20 cellular contexts compared by ENCODE assay signal in the genomic region with DNA sequence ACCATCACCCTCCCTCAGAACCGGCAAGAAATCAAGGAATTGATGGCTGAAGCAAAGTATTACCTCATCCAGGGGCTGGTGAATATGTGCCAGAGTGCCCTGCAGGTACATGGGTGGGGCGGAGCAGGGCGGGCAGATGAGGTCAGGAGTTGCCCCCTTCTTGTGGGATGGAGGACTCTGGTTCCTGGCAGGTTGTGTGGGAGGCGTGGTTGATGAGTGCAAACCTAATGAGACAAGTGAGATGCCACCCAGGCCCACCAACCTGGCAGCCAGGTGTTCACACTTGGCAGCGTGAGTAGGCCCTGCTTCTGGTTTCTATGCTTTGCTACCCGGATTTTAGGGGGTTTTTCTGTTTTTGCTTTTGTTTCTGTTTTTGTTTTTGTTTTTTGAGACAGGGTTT. TPM values are rescaled to one million over a fixed set of nuclear protein-coding genes. Genes with fewer than 3 reads are reported as not detected.
DNase-seq lines count a peak whose midpoint lies in the region; ATAC-seq and TF ChIP-seq lines count a peak whose summit lies in the region.
"Had no signal": no experiment of that assay in that cellular context is flagged by ENCODE, and none has a peak within 500 bp of the region (broad histone marks: within the 10 kb centered on the region; RNA-seq: fewer than 3 reads in every experiment).

No MANE protein-coding gene starts in this region.

- H3K27ac Mint-ChIP-seq in HFFc6 (peak overlapping the region; percentile 29; the same call in 1 of the 2 replicates), endothelial cell (ENCODE audit: unreplicated experiment) (peak overlapping the region; percentile 18)
- H3K27ac Mint-ChIP-seq: CD4-positive, CD25-positive, alpha-beta regulatory T cell; CD8-positive, alpha-beta T cell; GM23338; H9 had no signal

- H3K4me1 ChIP-seq in HEK293 (ENCODE audit: control insufficient read depth, insufficient read depth, low read length) = peaks cover 6% of the 10 kb centered on the region

- H3K9me3 Mint-ChIP-seq in HFFc6 (no peaks in the 10 kb centered on the region), endothelial cell (ENCODE audit: unreplicated experiment) (no peaks in the 10 kb centered on the region)
- H3K9me3 Mint-ChIP-seq: CD4-positive, CD25-positive, alpha-beta regulatory T cell; CD8-positive, alpha-beta T cell; GM23338; H9 had no signal

- H3K4me3 Mint-ChIP-seq in HFFc6 (no peak overlapping the region), endothelial cell (ENCODE audit: unreplicated experiment) (no peak overlapping the region)
- H3K4me3 Mint-ChIP-seq: CD8-positive, alpha-beta T cell; GM23338; H9 had no signal

- no peaks in the 10 kb centered on the region for H3K9me3 ChIP-seq in HEK293 (ENCODE audit: control insufficient read depth, insufficient read depth, low read depth, low read length)
- H3K9me3 ChIP-seq in WERI-Rb-1 (ENCODE audit: severe bottlenecking) = no peaks in the 10 kb centered on the region
- H3K9me3 ChIP-seq: Caco-2 had no signal

- H3K27me3 Mint-ChIP-seq in HFFc6 (ENCODE audit: insufficient read depth) (peaks cover 6% of the 10 kb centered on the region), endothelial cell (ENCODE audit: unreplicated experiment) (peaks cover 15% of the 10 kb centered on the region)
- H3K27me3 Mint-ChIP-seq: CD4-positive, CD25-positive, alpha-beta regulatory T cell had no signal

- TF ChIP-seq CTCF in HEK293 (tag by site-specific recombination; IDR thresholded peaks at IDR 0.05) (no peak), HFFc6 (IDR thresholded peaks at IDR 0.05) (no peak), endothelial cell (IDR thresholded peaks at IDR 0.05; ENCODE audit: unreplicated experiment) (no peak), WERI-Rb-1 (IDR thresholded peaks at IDR 0.05; ENCODE audit: low read depth, low read length) (no peak)

- no peak overlapping the region for H3K27ac ChIP-seq in HEK293 (ENCODE audit: extremely low read depth, low read depth, low read length)
- H3K27ac ChIP-seq in WERI-Rb-1 = no peak overlapping the region

- no peaks in the 10 kb centered on the region for H3K27me3 ChIP-seq in WERI-Rb-1 (ENCODE audit: insufficient read depth, low read depth, severe bottlenecking)

- H3K4me3 ChIP-seq in HEK293 (ENCODE audit: low read depth, low read length) (no peak overlapping the region), WERI-Rb-1 (ENCODE audit: low read depth, low read length) (no peak overlapping the region)
- H3K4me3 ChIP-seq: GM23338 had no signal

- CTCF ChIA-PET in HEK293 (lab: Yijun Ruan, JAX) = interaction anchor here (0.6 kb wide), 1 partner anchor 89 kb away, joined by 5 read pairs; no protein-coding TSS in a partner anchor

- H3K4me1 Mint-ChIP-seq in HFFc6 (ENCODE audit: low read depth) = peaks cover 36% of the 10 kb centered on the region
- H3K4me1 Mint-ChIP-seq in endothelial cell (ENCODE audit: unreplicated experiment) = peaks cover 30% of the 10 kb centered on the region

- no peak for ATAC-seq in GM19035 (IDR thresholded peaks at IDR 0.05; ENCODE audit: unreplicated experiment)
- ATAC-seq: CD8-positive, alpha-beta T cell; GM23338; HCT116 had no signal

- POLR2A ChIA-PET in HEK293 (lab: Yijun Ruan, JAX) = interaction anchor here (0.7 kb wide), 1 partner anchor 16 kb away, joined by 3 read pairs; no protein-coding TSS in a partner anchor

- H3K36me3 Mint-ChIP-seq in HFFc6 (ENCODE audit: low read depth) = peaks cover 31% of the 10 kb centered on the region
- H3K36me3 Mint-ChIP-seq in endothelial cell (ENCODE audit: low read depth, unreplicated experiment) = peaks cover 32% of the 10 kb centered on the region

- H3K36me3 ChIP-seq in HEK293 (ENCODE audit: control insufficient read depth in 2 of 2, insufficient read depth in 1 of 2, low read length in 2 of 2) (peaks cover 5 to 64% of the 10 kb centered on the region in 2 experiments; a peak in 1 of 3 replicates), WERI-Rb-1 (peaks cover 39% of the 10 kb centered on the region)

- intact Hi-C loops in posterior vena cava (cut with DNase I) = loop anchor here in 1 of 2 donors (5.0 kb wide), 1 partner anchor 607 kb away; no protein-coding TSS in a partner anchor

- DNase-seq in HFFc6 (no peak), endothelial cell (ENCODE audit: low spot score) (no peak), posterior vena cava (ENCODE audit: low spot score) (peak; percentile 59), WERI-Rb-1 (no peak), GM19238 (ENCODE audit: insufficient read length, low spot score) (no peak)
- no peak for DNase-seq in effector CD4-positive, alpha-beta T cell
- DNase-seq: C1 segment of cervical spinal cord; Caco-2; CD4-positive, CD25-positive, alpha-beta regulatory T cell; CD8-positive, alpha-beta T cell; DMS153; DND-41; H9 had no signal

TF ChIP-seq in HEK293, 187 proteins besides CTCF, POLR2A, EP300 and RAD21:
- TF ChIP-seq KLF8 (tag by site-specific recombination; IDR thresholded peaks at IDR 0.05) (no peak), EGR2 (tag by site-specific recombination; IDR thresholded peaks at IDR 0.05; ENCODE audit: low read depth) (peak; percentile 33; the same call in 1 of the 2 replicates), KLF1 (tag by site-specific recombination; IDR thresholded peaks at IDR 0.05) (0 out of 2 replicates have a peak, but pooled peaks have one; percentile 20), ZNF521 (tag by site-specific recombination; IDR thresholded peaks at IDR 0.05) (no peak)

RNA-seq across cellular contexts. Expression of gene TNFAIP1, which starts 4.8 kb away (rescaled TPM):
- total RNA-seq in HFFc6 (2021; fragmentation: NEBNext Ultra II Directional; extraction: Animal tissue kit (Norgen Biotek cat#: 25700)) = 10 to 100 TPM; 73.8 to 89.7 (median 85.2) TPM
- total RNA-seq in endothelial cell (ENCODE audit: unreplicated experiment) (104 TPM), posterior vena cava (10 to 100 TPM; 39.7 to 45.9 TPM)

RNA-seq across cellular contexts. Expression of gene IFT20, which starts 5.1 kb away (rescaled TPM):
- 10 to 100 TPM; 47.9 to 63.0 (median 50.9) TPM for total RNA-seq in HFFc6 (2021; fragmentation: NEBNext Ultra II Directional; extraction: Animal tissue kit (Norgen Biotek cat#: 25700))
- 47.2 TPM for total RNA-seq in endothelial cell (ENCODE audit: unreplicated experiment)
- 10 to 100 TPM; 28.3 to 34.9 TPM for total RNA-seq in posterior vena cava

RNA-seq across cellular contexts. Expression of gene POLDIP2, which starts 17.0 kb away (rescaled TPM):
- total RNA-seq in HFFc6 (2021; fragmentation: NEBNext Ultra II Directional; extraction: Animal tissue kit (Norgen Biotek cat#: 25700)) = 100 to 1,000 TPM; 104 to 118 (median 106) TPM
- total RNA-seq in endothelial cell (ENCODE audit: unreplicated experiment) (57.2 TPM), posterior vena cava (10 to 100 TPM; 53.5 to 54.4 TPM)

RNA-seq across cellular contexts. Expression of gene TMEM97, which starts 21.4 kb away (rescaled TPM):
- 10 to 100 TPM; 17.6 to 29.5 (median 24.1) TPM for total RNA-seq in HFFc6 (2021; fragmentation: NEBNext Ultra II Directional; extraction: Animal tissue kit (Norgen Biotek cat#: 25700))
- total RNA-seq in endothelial cell (ENCODE audit: unreplicated experiment) (59.4 TPM), posterior vena cava (1 to 10 TPM; 2.7 to 4.3 TPM)

RNA-seq across cellular contexts. Expression of gene SEBOX, which starts 24.6 kb away (rescaled TPM):
- not detected for total RNA-seq in HFFc6 (2021; fragmentation: NEBNext Ultra II Directional; extraction: Animal tissue kit (Norgen Biotek cat#: 25700))
- total RNA-seq in endothelial cell (ENCODE audit: unreplicated experiment) = not detected
- not detected for total RNA-seq in posterior vena cava
- total RNA-seq: A172; A673; Caco-2; CD4-positive, CD25-positive, alpha-beta regulatory T cell; CD8-positive, alpha-beta T cell; GM23338; H4; H9 had no signal
